Comparison of ENCODE assay signal across 13 cellular contexts in the genomic region with DNA sequence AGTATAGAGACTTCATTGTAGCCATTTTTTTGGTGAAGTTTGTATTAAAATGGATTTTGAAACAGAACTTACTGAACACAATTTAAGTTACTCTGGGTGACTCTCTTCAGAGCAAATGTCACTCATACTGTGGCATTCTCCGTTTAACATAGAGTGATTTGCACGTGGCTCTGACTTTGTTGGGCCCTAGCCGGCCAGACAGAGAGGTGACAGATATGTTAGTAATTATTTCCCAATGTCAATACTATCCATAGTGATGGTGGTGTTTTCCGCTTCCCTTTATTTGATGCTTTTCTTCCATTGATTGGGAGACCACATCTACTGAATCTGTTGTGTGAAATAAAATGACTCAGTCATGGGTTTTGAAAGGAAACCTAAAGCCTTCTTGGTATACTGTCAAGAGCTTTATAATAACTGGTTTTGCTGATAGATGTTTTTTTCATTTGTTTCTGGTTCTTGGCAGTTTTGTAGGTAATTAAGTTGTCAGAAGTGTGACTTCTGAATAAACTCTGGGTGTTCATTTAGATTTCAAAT. TPM values are rescaled to one million over a fixed set of nuclear protein-coding genes. Genes with fewer than 3 reads are reported as not detected.
A peak's percentile ranks its signal among the peaks of the same experiment; 100 is the strongest.
DNase-seq lines count a peak whose midpoint lies in the region; ATAC-seq and TF ChIP-seq lines count a peak whose summit lies in the region.
"Had no signal": no experiment of that assay in that cellular context is flagged by ENCODE, and none has a peak within 500 bp of the region (broad histone marks: within the 10 kb centered on the region; RNA-seq: fewer than 3 reads in every experiment).

No MANE protein-coding gene starts in this region.

- peaks cover 5 to 17% of the 10 kb centered on the region in 2 donors for H3K36me3 Mint-ChIP-seq in activated T-cell treated with anti-CD3 and anti-CD28 coated beads, Interleukin-2, amount 50 U/mL, for 72 hours (ENCODE audit: insufficient read depth in 2 of 2)
- H3K36me3 Mint-ChIP-seq in T-helper 1 cell treated with Interleukin-12 subunit alpha and Interleukin-12 subunit beta and Interleukin-4 antibody, amounts not matched to agents 30 μg/mL and 1 μg/mL, for 36 hours (ENCODE audit: low read depth) = peaks cover 22% of the 10 kb centered on the region
- H3K36me3 Mint-ChIP-seq in activated naive CD8-positive, alpha-beta T cell treated with anti-CD3 and anti-CD28 coated beads, Interleukin-2, amount 10 ng/mL, durations not matched to agents 7 days and 5 days = peaks cover 25% of the 10 kb centered on the region

- H2AFZ ChIP-seq in smooth muscle cell (ENCODE audit: low read depth) = no peak overlapping the region

- TF ChIP-seq CTCF in smooth muscle cell (IDR thresholded peaks at IDR 0.05; ENCODE audit: borderline replicate concordance, insufficient read depth, poor library complexity, severe bottlenecking) = no peak

- peak; percentile 75 to 80 for ATAC-seq in activated T-cell treated with anti-CD3 and anti-CD28 coated beads, Interleukin-2, amount 50 U/mL, for 72 hours (replicated peaks in 1 of 2)
- peak; percentile 31 for ATAC-seq in activated naive CD8-positive, alpha-beta T cell treated with anti-CD3 and anti-CD28 coated beads, Interleukin-2, amount 10 ng/mL, durations not matched to agents 7 days and 5 days (ENCODE audit: low read depth)
- no peak for ATAC-seq in HG03457 (IDR thresholded peaks at IDR 0.05; ENCODE audit: unreplicated experiment)
- ATAC-seq: left ventricle myocardium superior had no signal

- no peak overlapping the region for H3K4me2 ChIP-seq in smooth muscle cell

- H3K4me1 ChIP-seq in smooth muscle cell (ENCODE audit: low read depth) = peaks cover 21% of the 10 kb centered on the region

- H3K4me3 ChIP-seq in smooth muscle cell = no peak overlapping the region

- peak overlapping the region; percentile 92 for H3K27ac ChIP-seq in smooth muscle cell (ENCODE audit: low read depth)

- no peaks in the 10 kb centered on the region for H3K9me3 Mint-ChIP-seq in activated T-cell treated with anti-CD3 and anti-CD28 coated beads, Interleukin-2, amount 50 U/mL, for 72 hours
- H3K9me3 Mint-ChIP-seq in T-helper 1 cell treated with Interleukin-12 subunit alpha and Interleukin-12 subunit beta and Interleukin-4 antibody, amounts not matched to agents 30 μg/mL and 1 μg/mL, for 36 hours = no peaks in the 10 kb centered on the region
- peaks cover 3% of the 10 kb centered on the region for H3K9me3 Mint-ChIP-seq in activated naive CD8-positive, alpha-beta T cell treated with anti-CD3 and anti-CD28 coated beads, Interleukin-2, amount 10 ng/mL, durations not matched to agents 7 days and 5 days

- peak overlapping the region; percentile 59 for H3K27ac Mint-ChIP-seq in activated T-cell treated with anti-CD3 and anti-CD28 coated beads, Interleukin-2, amount 50 U/mL, for 72 hours
- peak overlapping the region; percentile 68 for H3K27ac Mint-ChIP-seq in T-helper 1 cell treated with Interleukin-12 subunit alpha and Interleukin-12 subunit beta and Interleukin-4 antibody, amounts not matched to agents 30 μg/mL and 1 μg/mL, for 36 hours
- peak overlapping the region; percentile 33 for H3K27ac Mint-ChIP-seq in activated naive CD8-positive, alpha-beta T cell treated with anti-CD3 and anti-CD28 coated beads, Interleukin-2, amount 10 ng/mL, durations not matched to agents 7 days and 5 days
- H3K27ac Mint-ChIP-seq: nephron had no signal

- no peak overlapping the region for H3K9ac ChIP-seq in smooth muscle cell (ENCODE audit: low read depth)

- peaks cover 74% of the 10 kb centered on the region for H4K20me1 ChIP-seq in smooth muscle cell (ENCODE audit: low read depth)

- peak overlapping the region; percentile 49 to 60 for H3K4me3 Mint-ChIP-seq in activated T-cell treated with anti-CD3 and anti-CD28 coated beads, Interleukin-2, amount 50 U/mL, for 72 hours
- no peak overlapping the region for H3K4me3 Mint-ChIP-seq in T-helper 1 cell treated with Interleukin-12 subunit alpha and Interleukin-12 subunit beta and Interleukin-4 antibody, amounts not matched to agents 30 μg/mL and 1 μg/mL, for 36 hours
- peak overlapping the region; percentile 31 for H3K4me3 Mint-ChIP-seq in activated naive CD8-positive, alpha-beta T cell treated with anti-CD3 and anti-CD28 coated beads, Interleukin-2, amount 10 ng/mL, durations not matched to agents 7 days and 5 days
- H3K4me3 Mint-ChIP-seq: nephron had no signal

- peaks cover 60% of the 10 kb centered on the region for H3K4me1 Mint-ChIP-seq in activated T-cell treated with anti-CD3 and anti-CD28 coated beads, Interleukin-2, amount 50 U/mL, for 72 hours (ENCODE audit: low read depth)
- peaks cover 29% of the 10 kb centered on the region for H3K4me1 Mint-ChIP-seq in T-helper 1 cell treated with Interleukin-12 subunit alpha and Interleukin-12 subunit beta and Interleukin-4 antibody, amounts not matched to agents 30 μg/mL and 1 μg/mL, for 36 hours (ENCODE audit: low read depth)
- H3K4me1 Mint-ChIP-seq in activated naive CD8-positive, alpha-beta T cell treated with anti-CD3 and anti-CD28 coated beads, Interleukin-2, amount 10 ng/mL, durations not matched to agents 7 days and 5 days = peaks cover 35% of the 10 kb centered on the region

- H3K27me3 Mint-ChIP-seq in activated T-cell treated with anti-CD3 and anti-CD28 coated beads, Interleukin-2, amount 50 U/mL, for 72 hours (ENCODE audit: low read depth) = no peaks in the 10 kb centered on the region
- no peaks in the 10 kb centered on the region for H3K27me3 Mint-ChIP-seq in T-helper 1 cell treated with Interleukin-12 subunit alpha and Interleukin-12 subunit beta and Interleukin-4 antibody, amounts not matched to agents 30 μg/mL and 1 μg/mL, for 36 hours (ENCODE audit: low read depth)
- H3K27me3 Mint-ChIP-seq in activated naive CD8-positive, alpha-beta T cell treated with anti-CD3 and anti-CD28 coated beads, Interleukin-2, amount 10 ng/mL, durations not matched to agents 7 days and 5 days = no peaks in the 10 kb centered on the region

- H3K36me3 ChIP-seq in smooth muscle cell (ENCODE audit: low read depth) = no peaks in the 10 kb centered on the region

- WGBS in smooth muscle cell (ENCODE audit: low lambda C conversion rate) = 68% methylated on average over 4 of the region's 4 CpGs

- H3K9me3 ChIP-seq in smooth muscle cell (replicated peaks; ENCODE audit: low read depth) = no peaks in the 10 kb centered on the region

- H3K27me3 ChIP-seq in smooth muscle cell (ENCODE audit: low read depth) = no peaks in the 10 kb centered on the region

- no peaks in the 10 kb centered on the region for H3F3A ChIP-seq in smooth muscle cell (ENCODE audit: low read depth)

- POLR2A ChIA-PET in activated naive CD8-positive, alpha-beta T cell treated with anti-CD3 and anti-CD28 coated beads, Interleukin-2, amount 10 ng/mL, durations not matched to agents 7 days and 5 days (lab: Charles Lee) = no interaction called here

- peaks cover 89% of the 10 kb centered on the region for H3K79me2 ChIP-seq in smooth muscle cell (ENCODE audit: low read depth)

- peak; percentile 18 to 47 for DNase-seq in activated T-cell treated with anti-CD3 and anti-CD28 coated beads, Interleukin-2, amount 50 U/mL, for 72 hours
- DNase-seq in activated T-cell treated with anti-CD3 and anti-CD28 coated beads, Interleukin-2, amount 50 U/mL, for 48 hours = no peak
- DNase-seq in activated naive CD8-positive, alpha-beta T cell treated with anti-CD3 and anti-CD28 coated beads, Interleukin-2, amount 10 ng/mL, durations not matched to agents 7 days and 5 days = no peak
- no peak for DNase-seq in smooth muscle cell (lab: John Stamatoyannopoulos, UW; ENCODE audit: unreplicated experiment)
- DNase-seq in effector CD4-positive, alpha-beta T cell = no peak
- DNase-seq in superior temporal gyrus (ENCODE audit: extremely low spot score) = no peak
- DNase-seq: left ventricle myocardium superior, MM.1S, NCI-H2081 treated with DMSO at 0.1 percent for 48 hours, NCI-H774 had no signal

RNA-seq across cellular contexts. Expression of gene AVL9, which starts 7.4 kb away (rescaled TPM):
- total RNA-seq in activated T-cell treated with anti-CD3 and anti-CD28 coated beads, Interleukin-2, amount 50 U/mL, for 72 hours = 10 to 100 TPM; 50.9 to 54.9 TPM
- total RNA-seq in activated naive CD8-positive, alpha-beta T cell treated with anti-CD3 and anti-CD28 coated beads, Interleukin-2, amount 10 ng/mL, durations not matched to agents 7 days and 5 days = 10 to 100 TPM; 35.9 to 42.2 TPM
- total RNA-seq in smooth muscle cell = 26.0 and 32.3 TPM in 2 replicates
- polyA plus RNA-seq in smooth muscle cell = 12.2 and 13.1 TPM in 2 replicates

RNA-seq across cellular contexts. Expression of gene LSM5, which starts 12.5 kb away (rescaled TPM):
- total RNA-seq in activated T-cell treated with anti-CD3 and anti-CD28 coated beads, Interleukin-2, amount 50 U/mL, for 72 hours = 100 to 1,000 TPM in 1 of 2 donors, 10 to 100 TPM in 1; 77.4 to 103 TPM
- total RNA-seq in activated naive CD8-positive, alpha-beta T cell treated with anti-CD3 and anti-CD28 coated beads, Interleukin-2, amount 10 ng/mL, durations not matched to agents 7 days and 5 days = 10 to 100 TPM; 71.6 to 72.8 TPM
- 65.0 and 70.0 TPM in 2 replicates for total RNA-seq in smooth muscle cell
- polyA plus RNA-seq in smooth muscle cell = 89.6 and 98.1 TPM in 2 replicates

Comparison
In these comparisons a context has a peak if more than half of its experiments do, and no peak if none do; other contexts are left out.
1. DNase-seq: peak in activated T-cell treated with anti-CD3 and anti-CD28 coated beads, Interleukin-2, amount 50 U/mL, for 72 hours (2 of 2); none in activated T-cell treated with anti-CD3 and anti-CD28 coated beads, Interleukin-2, amount 50 U/mL, for 48 hours (0 of 2), activated naive CD8-positive, alpha-beta T cell treated with anti-CD3 and anti-CD28 coated beads, Interleukin-2, amount 10 ng/mL, durations not matched to agents 7 days and 5 days (single experiment), smooth muscle cell (single experiment), effector CD4-positive, alpha-beta T cell (single experiment) and superior temporal gyrus (single experiment).
2. Peak in every context shown above with its lines, with median percentiles within 50 percentile points of each other: H3K27ac Mint-ChIP-seq.